In the genomic region with DNA sequence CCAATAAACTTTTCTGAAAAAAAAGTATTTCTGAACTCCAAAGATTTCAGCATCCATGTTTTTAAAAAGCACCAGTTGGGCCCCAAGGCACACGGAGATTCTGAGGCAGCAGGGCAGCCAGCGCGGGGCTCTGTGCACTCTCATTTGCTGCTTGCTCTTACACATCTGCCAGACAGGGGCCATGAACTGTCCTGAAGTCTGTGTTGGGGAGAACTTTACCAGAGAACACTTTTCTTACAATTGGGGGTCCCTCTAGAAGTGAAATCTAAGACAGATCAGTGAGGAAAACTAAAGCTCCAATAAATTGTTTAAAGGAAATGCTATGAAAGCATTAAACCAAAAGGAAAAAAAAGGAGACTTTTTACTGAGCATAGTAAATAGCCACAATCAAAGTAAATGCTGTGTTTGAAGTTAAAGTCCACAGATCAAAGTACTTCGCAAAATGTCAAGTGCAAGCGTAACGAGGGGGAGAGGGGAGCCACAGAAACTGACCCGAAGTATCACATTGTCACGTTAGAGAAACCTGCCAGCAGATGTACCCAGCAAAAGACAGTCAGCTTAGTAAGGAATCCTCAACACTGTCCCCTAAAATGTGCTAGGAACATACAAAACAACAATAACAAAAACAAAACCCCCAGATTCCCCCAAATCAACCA, we compare ENCODE assay signal across 1 cellular context.
A peak's percentile ranks its signal among the peaks of the same experiment; 100 is the strongest.
TF ChIP-seq lines count a peak whose summit lies in the region.

No MANE protein-coding gene starts in this region.

TF ChIP-seq in HepG2, 621 proteins besides CTCF, POLR2A, EP300 and RAD21 (continued from another document and continues in another):
- no peak for TF ChIP-seq CBX2 (IDR thresholded peaks at IDR 0.05; ENCODE audit: low read depth, low read length)
- TF ChIP-seq CBX2 (CRISPR knock-in tag; IDR thresholded peaks at IDR 0.05; ENCODE audit: low read depth) = no peak
- peak; percentile 15; the same call in 1 of the 2 replicates for TF ChIP-seq CHD4 (IDR thresholded peaks at IDR 0.05; ENCODE audit: borderline replicate concordance, low read length)
- TF ChIP-seq ZNF775 (CRISPR knock-in tag; IDR thresholded peaks at IDR 0.05; ENCODE audit: borderline replicate concordance) = no peak
- peak; percentile 89 for TF ChIP-seq GATAD2A (CRISPR knock-in tag; IDR thresholded peaks at IDR 0.05)
- peak; percentile 62; the same call in 1 of the 2 replicates for TF ChIP-seq PPARG (CRISPR knock-in tag; conservative IDR thresholded peaks at IDR 0.05)
- peak; percentile 83; the same call in 1 of the 2 replicates for TF ChIP-seq FOXJ3 (CRISPR knock-in tag; IDR thresholded peaks at IDR 0.05; ENCODE audit: borderline replicate concordance)
- TF ChIP-seq ZNF484 (CRISPR knock-in tag; IDR thresholded peaks at IDR 0.05; ENCODE audit: borderline replicate concordance, low read depth) = no peak
- TF ChIP-seq REST (IDR thresholded peaks at IDR 0.05; ENCODE audit: borderline replicate concordance in 1 of 2, low read depth in 1 of 2, low read length in 2 of 2) = peak in 1 of 2 experiments; percentile 32; a peak in 1 of 4 replicates
- no peak for TF ChIP-seq SRSF9 (IDR thresholded peaks at IDR 0.05; ENCODE audit: borderline replicate concordance, insufficient read depth, low read depth, low read length, poor library complexity, severe bottlenecking)
- TF ChIP-seq, protein P1, sequence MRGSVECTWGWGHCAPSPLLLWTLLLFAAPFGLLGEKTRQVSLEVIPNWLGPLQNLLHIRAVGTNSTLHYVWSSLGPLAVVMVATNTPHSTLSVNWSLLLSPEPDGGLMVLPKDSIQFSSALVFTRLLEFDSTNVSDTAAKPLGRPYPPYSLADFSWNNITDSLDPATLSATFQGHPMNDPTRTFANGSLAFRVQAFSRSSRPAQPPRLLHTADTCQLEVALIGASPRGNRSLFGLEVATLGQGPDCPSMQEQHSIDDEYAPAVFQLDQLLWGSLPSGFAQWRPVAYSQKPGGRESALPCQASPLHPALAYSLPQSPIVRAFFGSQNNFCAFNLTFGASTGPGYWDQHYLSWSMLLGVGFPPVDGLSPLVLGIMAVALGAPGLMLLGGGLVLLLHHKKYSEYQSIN (CRISPR knock-in tag; IDR thresholded peaks at IDR 0.05; ENCODE audit: borderline replicate concordance) = no peak
- no peak for TF ChIP-seq ZNF329 (CRISPR knock-in tag; IDR thresholded peaks at IDR 0.05; ENCODE audit: low read depth)
- no peak for TF ChIP-seq MAX (IDR thresholded peaks at IDR 0.05)
- TF ChIP-seq EHMT2 (IDR thresholded peaks at IDR 0.05; ENCODE audit: borderline replicate concordance, low read depth, low read length) = no peak
- TF ChIP-seq RERE (CRISPR knock-in tag; IDR thresholded peaks at IDR 0.05; ENCODE audit: low read depth) = peak; percentile 68
- TF ChIP-seq, protein P2, sequence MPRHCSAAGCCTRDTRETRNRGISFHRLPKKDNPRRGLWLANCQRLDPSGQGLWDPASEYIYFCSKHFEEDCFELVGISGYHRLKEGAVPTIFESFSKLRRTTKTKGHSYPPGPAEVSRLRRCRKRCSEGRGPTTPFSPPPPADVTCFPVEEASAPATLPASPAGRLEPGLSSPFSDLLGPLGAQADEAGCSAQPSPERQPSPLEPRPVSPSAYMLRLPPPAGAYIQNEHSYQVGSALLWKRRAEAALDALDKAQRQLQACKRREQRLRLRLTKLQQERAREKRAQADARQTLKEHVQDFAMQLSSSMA (CRISPR knock-in tag; IDR thresholded peaks at IDR 0.05) = no peak
- 0 out of 2 replicates have a peak, but pooled peaks have one; percentile 39 for TF ChIP-seq MED13 (CRISPR knock-in tag; IDR thresholded peaks at IDR 0.05)
- no peak for TF ChIP-seq TBP (CRISPR knock-in tag; IDR thresholded peaks at IDR 0.05)
- no peak for TF ChIP-seq ZNF143 (CRISPR knock-in tag; IDR thresholded peaks at IDR 0.05)
- no peak for TF ChIP-seq DNMT1 (CRISPR knock-in tag; IDR thresholded peaks at IDR 0.05)
- no peak for TF ChIP-seq SRY (CRISPR knock-in tag; IDR thresholded peaks at IDR 0.05)
- TF ChIP-seq MTERF4 (CRISPR knock-in tag; IDR thresholded peaks at IDR 0.05) = no peak
- no peak for TF ChIP-seq ZKSCAN5 (CRISPR knock-in tag; IDR thresholded peaks at IDR 0.05)
- no peak for TF ChIP-seq ZBTB34 (CRISPR knock-in tag; IDR thresholded peaks at IDR 0.05)
- TF ChIP-seq ZNF256 (CRISPR knock-in tag; conservative IDR thresholded peaks at IDR 0.05) = no peak
- TF ChIP-seq ZNF362 (CRISPR knock-in tag; IDR thresholded peaks at IDR 0.05; ENCODE audit: borderline replicate concordance) = peak; percentile 78
- TF ChIP-seq ARID5B (CRISPR knock-in tag; IDR thresholded peaks at IDR 0.05) = peak; percentile 95
- peak; percentile 79 for TF ChIP-seq RXRB (CRISPR knock-in tag; IDR thresholded peaks at IDR 0.05; ENCODE audit: borderline replicate concordance)
- TF ChIP-seq FUBP1 (CRISPR knock-in tag; IDR thresholded peaks at IDR 0.05; ENCODE audit: borderline replicate concordance) = no peak
- no peak for TF ChIP-seq HMGA1 (CRISPR knock-in tag; conservative IDR thresholded peaks at IDR 0.05)
- no peak for TF ChIP-seq HOXA9 (CRISPR knock-in tag; IDR thresholded peaks at IDR 0.05; ENCODE audit: borderline replicate concordance)
- TF ChIP-seq ZNF556 (CRISPR knock-in tag; IDR thresholded peaks at IDR 0.05; ENCODE audit: borderline replicate concordance) = no peak
- TF ChIP-seq KMT2B (CRISPR knock-in tag; IDR thresholded peaks at IDR 0.05) = no peak; the same call in 1 of the 2 replicates
